1 cellular context compared by ENCODE assay signal in the genomic region with DNA sequence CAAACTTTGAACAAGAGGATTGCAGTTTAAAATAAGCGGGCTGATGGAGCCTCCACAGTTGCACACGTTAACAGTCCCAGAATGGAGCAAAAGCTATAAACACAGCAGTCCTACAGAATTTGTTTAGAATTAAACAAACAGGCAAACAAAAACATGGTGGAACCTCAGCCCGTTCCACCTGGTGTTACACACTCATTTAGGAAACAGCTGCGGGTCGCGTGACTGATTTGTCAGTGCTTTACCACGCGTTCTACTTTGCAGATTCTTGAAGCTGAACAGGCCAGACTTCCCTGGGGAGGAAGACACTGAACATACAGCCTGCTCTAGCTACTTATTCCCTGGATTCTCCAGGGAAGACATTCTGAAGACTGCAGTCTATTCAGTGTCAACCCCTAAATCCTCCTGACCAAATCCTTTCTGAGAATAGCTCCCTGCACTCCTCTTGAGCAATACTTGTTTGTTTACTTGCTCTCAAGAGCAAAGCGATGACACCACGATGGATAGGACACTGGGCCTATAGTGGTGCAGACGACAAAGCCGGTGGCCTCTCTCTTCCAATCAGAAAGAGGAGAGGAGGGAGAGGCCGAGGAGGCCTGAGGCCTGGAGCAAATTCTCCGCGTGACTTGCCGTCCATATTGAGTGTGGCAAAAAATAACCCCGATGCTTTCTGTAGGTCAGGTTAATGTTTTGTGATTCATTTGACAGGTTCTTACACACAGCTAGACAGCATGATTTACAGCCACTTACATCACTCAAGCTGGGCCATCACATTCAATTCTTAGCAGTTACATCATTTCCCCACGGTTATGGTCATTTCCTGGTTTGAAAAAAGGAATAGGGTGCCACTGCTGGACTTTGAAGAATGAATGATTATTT.
A peak's percentile ranks its signal among the peaks of the same experiment; 100 is the strongest.
TF ChIP-seq lines count a peak whose summit lies in the region.

No MANE protein-coding gene starts in this region.

TF ChIP-seq in HepG2, 621 proteins besides CTCF, POLR2A, EP300 and RAD21 (continued from another document):
- TF ChIP-seq, protein P1, sequence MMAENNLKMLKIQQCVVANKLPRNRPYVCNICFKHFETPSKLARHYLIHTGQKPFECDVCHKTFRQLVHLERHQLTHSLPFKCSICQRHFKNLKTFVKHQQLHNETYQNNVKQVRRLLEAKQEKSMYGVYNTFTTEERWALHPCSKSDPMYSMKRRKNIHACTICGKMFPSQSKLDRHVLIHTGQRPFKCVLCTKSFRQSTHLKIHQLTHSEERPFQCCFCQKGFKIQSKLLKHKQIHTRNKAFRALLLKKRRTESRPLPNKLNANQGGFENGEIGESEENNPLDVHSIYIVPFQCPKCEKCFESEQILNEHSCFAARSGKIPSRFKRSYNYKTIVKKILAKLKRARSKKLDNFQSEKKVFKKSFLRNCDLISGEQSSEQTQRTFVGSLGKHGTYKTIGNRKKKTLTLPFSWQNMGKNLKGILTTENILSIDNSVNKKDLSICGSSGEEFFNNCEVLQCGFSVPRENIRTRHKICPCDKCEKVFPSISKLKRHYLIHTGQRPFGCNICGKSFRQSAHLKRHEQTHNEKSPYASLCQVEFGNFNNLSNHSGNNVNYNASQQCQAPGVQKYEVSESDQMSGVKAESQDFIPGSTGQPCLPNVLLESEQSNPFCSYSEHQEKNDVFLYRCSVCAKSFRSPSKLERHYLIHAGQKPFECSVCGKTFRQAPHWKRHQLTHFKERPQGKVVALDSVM (CRISPR knock-in tag; IDR thresholded peaks at IDR 0.05): peak; percentile 83
- TF ChIP-seq KAT8 (CRISPR knock-in tag; IDR thresholded peaks at IDR 0.05) (peak; percentile 93), MEF2D (CRISPR knock-in tag; IDR thresholded peaks at IDR 0.05) (peak; percentile 96), SALL2 (CRISPR knock-in tag; IDR thresholded peaks at IDR 0.05) (peak; percentile 62; the same call in 1 of the 2 replicates), NFKBIZ (CRISPR knock-in tag; IDR thresholded peaks at IDR 0.05) (peak; percentile 75; the same call in 1 of the 2 replicates), POLR2AphosphoS5 (IDR thresholded peaks at IDR 0.05; ENCODE audit: low read depth, low read length) (peak; percentile 91), PHF5A (CRISPR knock-in tag; IDR thresholded peaks at IDR 0.05; ENCODE audit: low read depth, unreplicated experiment) (peak; percentile 23), MAX (IDR thresholded peaks at IDR 0.05) (peak; percentile 87), SNAI1 (CRISPR knock-in tag; IDR thresholded peaks at IDR 0.05; ENCODE audit: borderline replicate concordance) (no peak), SALL1 (CRISPR knock-in tag; IDR thresholded peaks at IDR 0.05) (peak; percentile 79), ZMYM4 (CRISPR knock-in tag; IDR thresholded peaks at IDR 0.05) (peak; percentile 78), FOSL2 (CRISPR knock-in tag; IDR thresholded peaks at IDR 0.05) (peak; percentile 87), ZIK1 (CRISPR knock-in tag; IDR thresholded peaks at IDR 0.05; ENCODE audit: borderline replicate concordance, low read depth) (no peak), ZNF143 (CRISPR knock-in tag; IDR thresholded peaks at IDR 0.05) (peak; percentile 49; the same call in 1 of the 2 replicates), NFRKB (IDR thresholded peaks at IDR 0.05) (no peak)
- TF ChIP-seq, protein P2, sequence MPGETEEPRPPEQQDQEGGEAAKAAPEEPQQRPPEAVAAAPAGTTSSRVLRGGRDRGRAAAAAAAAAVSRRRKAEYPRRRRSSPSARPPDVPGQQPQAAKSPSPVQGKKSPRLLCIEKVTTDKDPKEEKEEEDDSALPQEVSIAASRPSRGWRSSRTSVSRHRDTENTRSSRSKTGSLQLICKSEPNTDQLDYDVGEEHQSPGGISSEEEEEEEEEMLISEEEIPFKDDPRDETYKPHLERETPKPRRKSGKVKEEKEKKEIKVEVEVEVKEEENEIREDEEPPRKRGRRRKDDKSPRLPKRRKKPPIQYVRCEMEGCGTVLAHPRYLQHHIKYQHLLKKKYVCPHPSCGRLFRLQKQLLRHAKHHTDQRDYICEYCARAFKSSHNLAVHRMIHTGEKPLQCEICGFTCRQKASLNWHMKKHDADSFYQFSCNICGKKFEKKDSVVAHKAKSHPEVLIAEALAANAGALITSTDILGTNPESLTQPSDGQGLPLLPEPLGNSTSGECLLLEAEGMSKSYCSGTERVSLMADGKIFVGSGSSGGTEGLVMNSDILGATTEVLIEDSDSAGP (CRISPR knock-in tag; IDR thresholded peaks at IDR 0.05; ENCODE audit: borderline replicate concordance): peak; percentile 63; the same call in 1 of the 2 replicates
